In genomic region chr2:106174056-106174455, GRCh38 we compare ENCODE assay signal across 1 cellular context.
TF ChIP-seq lines count a peak whose summit lies in the region.

No MANE protein-coding gene starts in this region.

TF ChIP-seq in K562, 482 proteins besides CTCF, POLR2A, EP300 and RAD21:
- peak; percentile 24 for TF ChIP-seq DACH1 (IDR thresholded peaks at IDR 0.05; ENCODE audit: partially characterized antibody)
- TF ChIP-seq SIRT6 (IDR thresholded peaks at IDR 0.05; ENCODE audit: low read depth, low read length): no peak
